In the genomic region with DNA sequence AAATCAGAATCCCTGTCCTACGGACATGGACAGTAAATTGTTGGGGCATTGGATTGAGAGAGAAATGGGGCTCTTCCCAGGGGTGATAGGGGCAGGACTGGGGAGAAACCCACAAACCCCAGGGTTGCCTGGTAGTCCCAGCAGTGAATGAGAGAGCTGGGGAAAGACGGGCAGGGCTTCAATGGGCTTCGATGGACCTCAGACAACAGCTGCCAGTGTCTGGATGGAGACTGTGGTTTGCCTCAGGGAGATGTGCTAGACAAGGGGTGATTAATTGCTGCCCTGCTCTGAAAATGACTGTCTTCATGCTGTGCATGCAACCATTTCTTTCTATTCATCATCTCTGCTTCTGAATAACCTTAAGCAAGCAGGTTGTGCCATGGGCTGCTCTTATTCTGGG, we compare ENCODE assay signal across 10 cellular contexts. TPM values are rescaled to one million over a fixed set of nuclear protein-coding genes. Genes with fewer than 3 reads are reported as not detected.
A peak's percentile ranks its signal among the peaks of the same experiment; 100 is the strongest.
DNase-seq lines count a peak whose midpoint lies in the region; ATAC-seq and TF ChIP-seq lines count a peak whose summit lies in the region.
"Had no signal": no experiment of that assay in that cellular context is flagged by ENCODE, and none has a peak within 500 bp of the region (broad histone marks: within the 10 kb centered on the region; RNA-seq: fewer than 3 reads in every experiment).

No MANE protein-coding gene starts in this region.

- H3K36me3 Mint-ChIP-seq in activated CD8-positive, alpha-beta memory T cell treated with anti-CD3 and anti-CD28 coated beads, Interleukin-2, amount 10 ng/mL, durations not matched to agents 7 days and 5 days, result no peaks in the 10 kb centered on the region
- H3K36me3 Mint-ChIP-seq in osteocyte (ENCODE audit: unreplicated experiment), result no peaks in the 10 kb centered on the region

- H3K27me3 Mint-ChIP-seq in activated CD8-positive, alpha-beta memory T cell treated with anti-CD3 and anti-CD28 coated beads, Interleukin-2, amount 10 ng/mL, durations not matched to agents 7 days and 5 days, result peaks cover 73% of the 10 kb centered on the region
- peaks cover 21% of the 10 kb centered on the region for H3K27me3 Mint-ChIP-seq in osteocyte (ENCODE audit: unreplicated experiment)

- peaks cover 26% of the 10 kb centered on the region for H3K4me1 Mint-ChIP-seq in activated CD8-positive, alpha-beta memory T cell treated with anti-CD3 and anti-CD28 coated beads, Interleukin-2, amount 10 ng/mL, durations not matched to agents 7 days and 5 days
- no peaks in the 10 kb centered on the region for H3K4me1 Mint-ChIP-seq in osteocyte (ENCODE audit: unreplicated experiment)

- CTCF ChIA-PET in activated CD8-positive, alpha-beta memory T cell treated with anti-CD3 and anti-CD28 coated beads, Interleukin-2, amount 10 ng/mL, durations not matched to agents 7 days and 5 days (lab: Charles Lee), result interaction anchor here (0.6 to 1.1 kb wide), 2 partner anchors 14 to 141 kb away, joined by 3 read pairs; no protein-coding TSS in a partner anchor

- H3K27ac Mint-ChIP-seq in activated CD8-positive, alpha-beta memory T cell treated with anti-CD3 and anti-CD28 coated beads, Interleukin-2, amount 10 ng/mL, durations not matched to agents 7 days and 5 days, result no peak overlapping the region
- no peak overlapping the region for H3K27ac Mint-ChIP-seq in osteocyte (ENCODE audit: unreplicated experiment)
- H3K27ac Mint-ChIP-seq: B cell had no signal

- H3K4me3 Mint-ChIP-seq in activated CD8-positive, alpha-beta memory T cell treated with anti-CD3 and anti-CD28 coated beads, Interleukin-2, amount 10 ng/mL, durations not matched to agents 7 days and 5 days, result no peak overlapping the region
- no peak overlapping the region for H3K4me3 Mint-ChIP-seq in osteocyte (ENCODE audit: unreplicated experiment)
- H3K4me3 Mint-ChIP-seq: B cell had no signal

- no peak overlapping the region for H3K27ac ChIP-seq in substantia nigra (ENCODE audit: low read depth, low read length, poor library complexity, severe bottlenecking)

- H3K9me3 Mint-ChIP-seq in activated CD8-positive, alpha-beta memory T cell treated with anti-CD3 and anti-CD28 coated beads, Interleukin-2, amount 10 ng/mL, durations not matched to agents 7 days and 5 days (ENCODE audit: low read depth), result no peaks in the 10 kb centered on the region
- H3K9me3 Mint-ChIP-seq in osteocyte (ENCODE audit: unreplicated experiment), result no peaks in the 10 kb centered on the region

- peak; percentile 50 for DNase-seq in activated CD8-positive, alpha-beta memory T cell treated with anti-CD3 and anti-CD28 coated beads, Interleukin-2, amount 10 ng/mL, durations not matched to agents 7 days and 5 days
- DNase-seq in activated CD8-positive, alpha-beta memory T cell treated with anti-CD3 and anti-CD28 coated beads, Interleukin-2, amount 50 U/mL, for 4 hours, result no peak
- DNase-seq in M059J (ENCODE audit: low read depth) (peak; percentile 74), osteocyte (ENCODE audit: extremely low spot score, unreplicated experiment) (peak; percentile 49), substantia nigra (lab: John Stamatoyannopoulos, UW) (no peak), DMS53 treated with DMSO at 0.1 percent for 48 hours (lab: John Stamatoyannopoulos, UW; ENCODE audit: unreplicated experiment) (no peak)
- DNase-seq: SHP77 had no signal

- ATAC-seq in activated CD8-positive, alpha-beta memory T cell treated with anti-CD3 and anti-CD28 coated beads, Interleukin-2, amount 10 ng/mL, durations not matched to agents 7 days and 5 days, result peak; percentile 45
- ATAC-seq in GM21717 (IDR thresholded peaks at IDR 0.05; ENCODE audit: unreplicated experiment) (peak; percentile 79), HG03135 (IDR thresholded peaks at IDR 0.05; ENCODE audit: unreplicated experiment) (no peak)

- TF ChIP-seq CTCF in osteocyte (IDR thresholded peaks at IDR 0.05), result no peak

RNA-seq across cellular contexts. Expression of a gene that starts 7.4 kb away (rescaled TPM):
- under 1 TPM in 1 of 2 experiments, not detected in 1; 0.35 TPM for total RNA-seq in activated CD8-positive, alpha-beta memory T cell treated with anti-CD3 and anti-CD28 coated beads, Interleukin-2, amount 10 ng/mL, durations not matched to agents 7 days and 5 days
- total RNA-seq in M059J (2014; rRNA removed; shearing (Covaris generic)), result not detected in 2 replicates
- not detected in 2 replicates for total RNA-seq in osteocyte

RNA-seq across cellular contexts. Expression of a gene that starts 14.5 kb away (rescaled TPM):
- 1 to 10 TPM in 1 of 2 experiments, under 1 TPM in 1; 0.15 to 2.6 TPM for total RNA-seq in activated CD8-positive, alpha-beta memory T cell treated with anti-CD3 and anti-CD28 coated beads, Interleukin-2, amount 10 ng/mL, durations not matched to agents 7 days and 5 days
- 2.8 and 4.9 TPM in 2 replicates for total RNA-seq in M059J (2014; rRNA removed; shearing (Covaris generic))
- total RNA-seq in osteocyte, result 2.0 and 2.1 TPM in 2 replicates

Comparison
In these comparisons a context has a peak if more than half of its experiments do, and no peak if none do; other contexts are left out.
1. DNase-seq: peak in activated CD8-positive, alpha-beta memory T cell treated with anti-CD3 and anti-CD28 coated beads, Interleukin-2, amount 10 ng/mL, durations not matched to agents 7 days and 5 days (single experiment), M059J (single experiment) and osteocyte (single experiment); none in activated CD8-positive, alpha-beta memory T cell treated with anti-CD3 and anti-CD28 coated beads, Interleukin-2, amount 50 U/mL, for 4 hours (single experiment), substantia nigra (0 of 49) and DMS53 treated with DMSO at 0.1 percent for 48 hours (single experiment).